ENCODE assay signal across 18 cellular contexts in the genomic region with DNA sequence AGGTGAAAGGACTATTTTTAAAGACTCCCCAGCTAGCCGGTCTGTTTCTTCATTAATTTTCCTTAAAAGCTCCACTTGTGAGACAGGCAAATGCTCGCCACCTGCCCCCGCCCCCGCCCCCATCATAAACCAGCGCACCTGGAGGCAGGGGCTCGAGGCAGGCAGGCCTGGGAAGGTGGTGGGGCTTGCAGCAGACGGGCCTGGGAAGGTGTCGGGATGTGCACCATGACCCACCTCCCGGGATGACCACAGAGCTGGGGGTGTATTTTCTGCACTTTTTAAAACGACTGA.
DNase-seq lines count a peak whose midpoint lies in the region; ATAC-seq and TF ChIP-seq lines count a peak whose summit lies in the region.
"Had no signal": no experiment of that assay in that cellular context is flagged by ENCODE, and none has a peak within 500 bp of the region (broad histone marks: within the 10 kb centered on the region; RNA-seq: fewer than 3 reads in every experiment).

No MANE protein-coding gene starts in this region.

- H2BK15ac ChIP-seq in mesendoderm (replicated peaks; ENCODE audit: low read depth): no peak overlapping the region

- H3K18ac ChIP-seq in mesendoderm (ENCODE audit: low read length): peak overlapping the region; percentile 82

- peaks cover 12% of the 10 kb centered on the region for H3K4me1 ChIP-seq in left ventricle myocardium inferior
- H3K4me1 ChIP-seq in RWPE2 (ENCODE audit: insufficient read depth, poor library complexity, severe bottlenecking): peaks cover 7% of the 10 kb centered on the region
- H3K4me1 ChIP-seq in mesendoderm (ENCODE audit: control insufficient read depth, low read depth, low read length): peaks cover 6% of the 10 kb centered on the region
- H3K4me1 ChIP-seq in smooth muscle cell (ENCODE audit: low read depth): peaks cover 14% of the 10 kb centered on the region

- H2AK5ac ChIP-seq in mesendoderm (ENCODE audit: low read length): no peak overlapping the region

- no peak overlapping the region for H4K8ac ChIP-seq in mesendoderm (ENCODE audit: low read depth, low read length)

- H2BK5ac ChIP-seq in mesendoderm (ENCODE audit: low read length): no peak overlapping the region

- H3K27ac ChIP-seq in left ventricle myocardium inferior (replicated peaks) (no peak overlapping the region), RWPE2 (ENCODE audit: poor library complexity, severe bottlenecking) (no peak overlapping the region), mesendoderm (ENCODE audit: low read depth, low read length) (no peak overlapping the region), smooth muscle cell (ENCODE audit: low read depth) (peak overlapping the region; percentile 70)

- H3F3A ChIP-seq in smooth muscle cell (ENCODE audit: low read depth): no peaks in the 10 kb centered on the region

- H3K56ac ChIP-seq in mesendoderm (ENCODE audit: low read length): peak overlapping the region; percentile 75

- intact Hi-C loops in Right ventricle myocardium superior (cut with DNase I): no loop called here
- intact Hi-C loops in left ventricle myocardium inferior (cut with micrococcal nuclease): no loop called here

- in situ Hi-C loops in G401 (cut with HindIII; ENCODE audit: low sequenced_read_pairs): no loop called here

- H3K9me3 ChIP-seq in left ventricle myocardium inferior (replicated peaks) (peaks cover under 1% of the 10 kb centered on the region), RWPE2 (ENCODE audit: severe bottlenecking) (no peaks in the 10 kb centered on the region), smooth muscle cell (replicated peaks; ENCODE audit: low read depth) (no peaks in the 10 kb centered on the region)

- no CpG with 5 or more reads among the region's 10 CpGs for WGBS in mesendoderm (ENCODE audit: extremely low coverage, insufficient coverage, low lambda C conversion rate)
- WGBS in smooth muscle cell (ENCODE audit: low lambda C conversion rate): 85% methylated on average over 10 of the region's 10 CpGs

- H3K79me1 ChIP-seq in mesendoderm (ENCODE audit: low read length): no peaks in the 10 kb centered on the region

- H2AFZ ChIP-seq in smooth muscle cell (ENCODE audit: low read depth): no peak overlapping the region

- H2BK120ac ChIP-seq in mesendoderm (ENCODE audit: low read depth, low read length): peak overlapping the region; percentile 46

- no peak for ATAC-seq in Right ventricle myocardium superior (ENCODE audit: poor library complexity)
- ATAC-seq in RWPE2 (ENCODE audit: low read depth): no peak

- peaks cover 56% of the 10 kb centered on the region for H3K27me3 ChIP-seq in left ventricle myocardium inferior (ENCODE audit: low read depth)
- H3K27me3 ChIP-seq in RWPE2 (ENCODE audit: insufficient read depth, poor library complexity, severe bottlenecking): peaks cover 33% of the 10 kb centered on the region
- H3K27me3 ChIP-seq in mesendoderm (ENCODE audit: insufficient read depth, low read length, poor library complexity): no peaks in the 10 kb centered on the region
- H3K27me3 ChIP-seq in smooth muscle cell (ENCODE audit: low read depth): no peaks in the 10 kb centered on the region

- H3K79me2 ChIP-seq in mesendoderm (ENCODE audit: control insufficient read depth, insufficient read depth, low read length): no peaks in the 10 kb centered on the region
- H3K79me2 ChIP-seq in smooth muscle cell (ENCODE audit: low read depth): no peaks in the 10 kb centered on the region

- H3K4me3 ChIP-seq in left ventricle myocardium inferior (no peak overlapping the region), RWPE2 (ENCODE audit: severe bottlenecking) (no peak overlapping the region), mesendoderm (ENCODE audit: low read length) (no peak overlapping the region), smooth muscle cell (no peak overlapping the region)

- no peaks in the 10 kb centered on the region for H3K36me3 ChIP-seq in left ventricle myocardium inferior
- no peaks in the 10 kb centered on the region for H3K36me3 ChIP-seq in RWPE2 (ENCODE audit: low read depth)
- no peaks in the 10 kb centered on the region for H3K36me3 ChIP-seq in mesendoderm (ENCODE audit: control insufficient read depth, insufficient read depth, low read length)
- no peaks in the 10 kb centered on the region for H3K36me3 ChIP-seq in smooth muscle cell (ENCODE audit: low read depth)

- H4K20me1 ChIP-seq in smooth muscle cell (ENCODE audit: low read depth): no peaks in the 10 kb centered on the region

- H3K23ac ChIP-seq in mesendoderm (ENCODE audit: low read length): no peak overlapping the region

- H3K4me2 ChIP-seq in mesendoderm (ENCODE audit: low read length) (no peak overlapping the region), smooth muscle cell (peak overlapping the region; percentile 68)

- DNase-seq in Right ventricle myocardium superior (peak; percentile 7), left ventricle myocardium inferior (no peak), RWPE2 (ENCODE audit: low spot score) (peak; percentile 24), mesendoderm (no peak), smooth muscle cell (lab: John Stamatoyannopoulos, UW; ENCODE audit: unreplicated experiment) (no peak), G401 (ENCODE audit: low spot score) (no peak), NCI-H524 (lab: John Stamatoyannopoulos, UW) (no peak)
- DNase-seq in activated CD4-positive, alpha-beta T cell treated with anti-CD3 and anti-CD28 coated beads, Interleukin-2, amount 50 U/mL, for 4 hours: no peak
- DNase-seq: 8988T; CD4-positive, CD25-positive, alpha-beta regulatory T cell; COR-L47; DMS 273 treated with DMSO at 0.1 percent for 48 hours; DND-41; KBM-7; NCI-H1105 treated with DMSO at 0.1 percent for 48 hours; NCI-H1694 treated with DMSO at 0.1 percent for 48 hours; NCI-H510A; RPMI8226 had no signal

- no peak overlapping the region for H4K5ac ChIP-seq in mesendoderm (ENCODE audit: low read length)

- no peak for TF ChIP-seq CTCF in left ventricle myocardium inferior (IDR thresholded peaks at IDR 0.05; ENCODE audit: borderline replicate concordance)
- TF ChIP-seq CTCF in RWPE2 (IDR thresholded peaks at IDR 0.05; ENCODE audit: poor library complexity, severe bottlenecking): no peak
- no peak for TF ChIP-seq CTCF in smooth muscle cell (IDR thresholded peaks at IDR 0.05; ENCODE audit: borderline replicate concordance, insufficient read depth, poor library complexity, severe bottlenecking)

- H3K4ac ChIP-seq in mesendoderm (ENCODE audit: low read depth, low read length): peak overlapping the region; percentile 87

- no peak overlapping the region for H3K9ac ChIP-seq in mesendoderm (ENCODE audit: low read length)
- peak overlapping the region; percentile 31 for H3K9ac ChIP-seq in smooth muscle cell (ENCODE audit: low read depth)

Comparison
In these comparisons a context has a peak if more than half of its experiments do, and no peak if none do; other contexts are left out.
1. DNase-seq: peak in Right ventricle myocardium superior (single experiment) and RWPE2 (single experiment); none in left ventricle myocardium inferior (single experiment), mesendoderm (single experiment), smooth muscle cell (single experiment), G401 (single experiment), activated CD4-positive, alpha-beta T cell treated with anti-CD3 and anti-CD28 coated beads, Interleukin-2, amount 50 U/mL, for 4 hours (0 of 2) and NCI-H524 (0 of 2).